Comparison of ENCODE assay signal across 20 cellular contexts in the genomic region with DNA sequence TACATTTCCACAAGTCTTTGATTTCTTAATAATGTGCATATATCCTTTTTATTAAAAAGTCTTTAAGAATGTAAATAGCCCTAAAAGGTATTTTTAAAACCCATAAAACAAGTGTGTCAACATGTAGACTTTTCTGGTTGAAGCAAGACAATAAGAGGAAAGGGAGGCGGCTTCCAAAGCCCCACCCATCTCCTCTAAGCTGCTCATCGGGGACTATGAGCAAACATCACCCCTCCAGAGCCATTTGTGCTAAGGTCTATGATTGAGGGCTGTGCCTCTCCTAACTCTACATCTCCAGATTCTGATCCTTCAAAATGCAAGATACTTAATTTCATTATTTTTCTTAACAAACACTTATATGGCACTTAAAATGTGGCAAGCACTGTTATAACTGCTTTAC. TPM values are rescaled to one million over a fixed set of nuclear protein-coding genes. Genes with fewer than 3 reads are reported as not detected.
DNase-seq lines count a peak whose midpoint lies in the region; ATAC-seq, FAIRE-seq and TF ChIP-seq lines count a peak whose summit lies in the region.
"Had no signal": no experiment of that assay in that cellular context is flagged by ENCODE, and none has a peak within 500 bp of the region (broad histone marks: within the 10 kb centered on the region; RNA-seq: fewer than 3 reads in every experiment).

No MANE protein-coding gene starts in this region.

- no peaks in the 10 kb centered on the region for H3K9me3 Mint-ChIP-seq in activated CD4-positive, alpha-beta T cell treated with anti-CD3 and anti-CD28 coated beads for 36 hours (ENCODE audit: low read depth)
- H3K9me3 Mint-ChIP-seq in CD4-positive, alpha-beta memory T cell: no peaks in the 10 kb centered on the region

- no peaks in the 10 kb centered on the region for H3K36me3 ChIP-seq in CD4-positive, alpha-beta memory T cell (ENCODE audit: insufficient read depth, low read length)
- H3K36me3 ChIP-seq: ovary, thoracic aorta had no signal

- peaks cover 30% of the 10 kb centered on the region for H3K4me1 ChIP-seq in CD4-positive, alpha-beta memory T cell (ENCODE audit: insufficient read depth, low read length)

- no peak overlapping the region for H3K4me3 ChIP-seq in CD4-positive, alpha-beta memory T cell (ENCODE audit: low read length in 2 of 2)
- no peak overlapping the region for H3K4me3 ChIP-seq in cardiac fibroblast (replicated peaks in 1 of 2; ENCODE audit: low read depth in 2 of 2, low read length in 2 of 2)
- H3K4me3 ChIP-seq: ovary, SJSA1, thoracic aorta had no signal

- POLR2A ChIA-PET in activated CD4-positive, alpha-beta T cell treated with anti-CD3 and anti-CD28 coated beads for 36 hours (lab: Charles Lee): no interaction called here
- POLR2A ChIA-PET in CD4-positive, alpha-beta memory T cell (lab: Charles Lee; ENCODE audit: partially characterized antibody): interaction anchor here (7.4 kb wide), 1 partner anchor 37 kb away, joined by 84 read pairs; a partner anchor contains a TSS

- CTCF ChIA-PET in activated CD4-positive, alpha-beta T cell treated with anti-CD3 and anti-CD28 coated beads for 36 hours (lab: Charles Lee): interaction anchor here (0.9 to 2.2 kb wide), 3 partner anchors 21 to 43 kb away, joined by 4 to 6 read pairs (median 4); a partner anchor contains a TSS
- CTCF ChIA-PET in CD4-positive, alpha-beta memory T cell (lab: Charles Lee; ENCODE audit: partially characterized antibody): no interaction called here

- peak; percentile 59 for DNase-seq in activated CD4-positive, alpha-beta T cell treated with anti-CD3 and anti-CD28 coated beads for 36 hours
- DNase-seq in activated CD4-positive, alpha-beta T cell treated with anti-CD3 and anti-CD28 coated beads for 4 hours: no peak
- peak in 1 of 5 donors; percentile 18 for DNase-seq in CD4-positive, alpha-beta memory T cell
- peak; percentile 29 for DNase-seq in MV-4-11 (lab: John Stamatoyannopoulos, UW)
- DNase-seq in cardiac fibroblast (ENCODE audit: low read depth in 2 of 2): peak; percentile 26 to 44
- no peak for DNase-seq in D721Med (ENCODE audit: insufficient read length, low spot score)
- DNase-seq in retina: no peak
- DNase-seq in HK-2 (ENCODE audit: unreplicated experiment): no peak
- DNase-seq: activated T-cell treated with anti-CD3 and anti-CD28 coated beads for 4 hours; kidney glomerular epithelial cell; NCI-H1092 treated with DMSO at 0.1 percent for 48 hours; NK-92 treated with Interleukin-12 subunit alpha and Interleukin-12 subunit beta, amount 100 ng/mL, for 24 hours; ovary; WERI-Rb-1 had no signal

- H3K27ac Mint-ChIP-seq in activated CD4-positive, alpha-beta T cell treated with anti-CD3 and anti-CD28 coated beads for 36 hours: no peak overlapping the region
- H3K27ac Mint-ChIP-seq in CD4-positive, alpha-beta memory T cell: peak overlapping the region in 4 of 7 donors; percentile 38 to 80 (median 65)

- intact Hi-C loops in activated CD4-positive, alpha-beta T cell treated with anti-CD3 and anti-CD28 coated beads for 36 hours (cut with DNase I, micrococcal nuclease): loop anchor here (5.0 kb wide), 2 partner anchors 1507 to 1727 kb away; a partner anchor contains a TSS
- intact Hi-C loops in CD4-positive, alpha-beta memory T cell (cut with micrococcal nuclease): loop anchor here (5.0 to 10.0 kb wide), 2 partner anchors 700 to 1427 kb away; a partner anchor contains a TSS

- H3K27ac ChIP-seq in CD4-positive, alpha-beta memory T cell (ENCODE audit: low read depth, low read length): no peak overlapping the region
- H3K27ac ChIP-seq: ovary, SJSA1, thoracic aorta, WERI-Rb-1 had no signal

- H3K27me3 Mint-ChIP-seq in activated CD4-positive, alpha-beta T cell treated with anti-CD3 and anti-CD28 coated beads for 36 hours: peaks cover 3% of the 10 kb centered on the region
- peaks cover 1 to 4% of the 10 kb centered on the region in 2 donors for H3K27me3 Mint-ChIP-seq in CD4-positive, alpha-beta memory T cell

- no peak for ATAC-seq in activated CD4-positive, alpha-beta T cell treated with anti-CD3 and anti-CD28 coated beads for 36 hours

- no peak overlapping the region for H3K4me3 Mint-ChIP-seq in activated CD4-positive, alpha-beta T cell treated with anti-CD3 and anti-CD28 coated beads for 36 hours
- H3K4me3 Mint-ChIP-seq in CD4-positive, alpha-beta memory T cell: peak overlapping the region in 4 of 8 donors; percentile 16 to 35 (median 32)

- no peaks in the 10 kb centered on the region for H3K9me3 ChIP-seq in CD4-positive, alpha-beta memory T cell (ENCODE audit: control insufficient read depth in 1 of 2, low read length in 2 of 2)
- H3K9me3 ChIP-seq: ovary, SJSA1, thoracic aorta had no signal

- H3K4me1 Mint-ChIP-seq in activated CD4-positive, alpha-beta T cell treated with anti-CD3 and anti-CD28 coated beads for 36 hours: peaks cover 30% of the 10 kb centered on the region
- H3K4me1 Mint-ChIP-seq in CD4-positive, alpha-beta memory T cell: peaks cover 17 to 34% (median 28%) of the 10 kb centered on the region in 4 donors

- H3K27me3 ChIP-seq in CD4-positive, alpha-beta memory T cell (ENCODE audit: insufficient read depth, low read length): no peaks in the 10 kb centered on the region
- H3K27me3 ChIP-seq: ovary, SJSA1 had no signal

- peaks cover 12% of the 10 kb centered on the region for H3K36me3 Mint-ChIP-seq in activated CD4-positive, alpha-beta T cell treated with anti-CD3 and anti-CD28 coated beads for 36 hours (ENCODE audit: low read depth)
- H3K36me3 Mint-ChIP-seq in CD4-positive, alpha-beta memory T cell: peaks cover 0 to 11% of the 10 kb centered on the region in 2 donors

- TF ChIP-seq CTCF in cardiac fibroblast (IDR thresholded peaks at IDR 0.05; ENCODE audit: low read depth, low read length) (no peak), D721Med (IDR thresholded peaks at IDR 0.05; ENCODE audit: insufficient read depth, missing control alignments) (no peak)

- no peak for FAIRE-seq in D721Med (lab: Jason Lieb, UNC)
- FAIRE-seq: colon, H1 had no signal

RNA-seq across cellular contexts. Expression of a gene that starts 2.5 kb away (rescaled TPM):
- 10 to 100 TPM; 58.6 to 88.7 TPM for total RNA-seq in activated CD4-positive, alpha-beta T cell treated with anti-CD3 and anti-CD28 coated beads for 36 hours
- total RNA-seq in CD4-positive, alpha-beta memory T cell: 10 to 100 TPM; 32.5 to 33.5 TPM
- polyA plus RNA-seq in CD4-positive, alpha-beta memory T cell: 100 to 1,000 TPM in 1 of 2 donors, 10 to 100 TPM in 1; 80.0 to 116 TPM

RNA-seq across cellular contexts. Expression of a gene that starts 37.6 kb away (rescaled TPM):
- total RNA-seq in activated CD4-positive, alpha-beta T cell treated with anti-CD3 and anti-CD28 coated beads for 36 hours: 10 to 100 TPM; 19.9 to 22.2 TPM
- 10 to 100 TPM; 30.0 to 32.9 TPM for total RNA-seq in CD4-positive, alpha-beta memory T cell
- 10 to 100 TPM; 10.4 to 16.1 TPM for polyA plus RNA-seq in CD4-positive, alpha-beta memory T cell

RNA-seq across cellular contexts. Expression of a gene that starts 37.7 kb away (rescaled TPM):
- total RNA-seq in activated CD4-positive, alpha-beta T cell treated with anti-CD3 and anti-CD28 coated beads for 36 hours: under 1 TPM; 0.39 to 0.51 TPM
- not detected for total RNA-seq in CD4-positive, alpha-beta memory T cell
- polyA plus RNA-seq in CD4-positive, alpha-beta memory T cell: not detected
- total RNA-seq: HT-29, SJSA1 had no signal
- polyA plus RNA-seq: esophagus had no signal

Comparison
In these comparisons a context has a peak if more than half of its experiments do, and no peak if none do; other contexts are left out.
1. DNase-seq: peak in activated CD4-positive, alpha-beta T cell treated with anti-CD3 and anti-CD28 coated beads for 36 hours (single experiment), MV-4-11 (single experiment) and cardiac fibroblast (2 of 2); none in activated CD4-positive, alpha-beta T cell treated with anti-CD3 and anti-CD28 coated beads for 4 hours (0 of 2), D721Med (single experiment), retina (single experiment) and HK-2 (single experiment).